In genomic region chr2:162403884-162404283, GRCh38 we compare ENCODE assay signal across 19 cellular contexts. TPM values are rescaled to one million over a fixed set of nuclear protein-coding genes. Genes with fewer than 3 reads are reported as not detected.
DNase-seq lines count a peak whose midpoint lies in the region; ATAC-seq, FAIRE-seq and TF ChIP-seq lines count a peak whose summit lies in the region.
"Had no signal": no experiment of that assay in that cellular context is flagged by ENCODE, and none has a peak within 500 bp of the region (broad histone marks: within the 10 kb centered on the region; RNA-seq: fewer than 3 reads in every experiment).

No MANE protein-coding gene starts in this region.

- no peak overlapping the region for H3K27ac Mint-ChIP-seq in naive thymus-derived CD4-positive, alpha-beta T cell
- H3K27ac Mint-ChIP-seq: stimulated activated naive CD8-positive, alpha-beta T cell treated with anti-CD3 and anti-CD28 coated beads, Interleukin-15, amount 100 ng/mL, for 72 hours had no signal

- no peaks in the 10 kb centered on the region for H3K4me1 ChIP-seq in naive thymus-derived CD4-positive, alpha-beta T cell (ENCODE audit: control insufficient read depth in 2 of 2, insufficient read depth in 2 of 2, low read length in 2 of 2)
- H3K4me1 ChIP-seq: HAP-1, sigmoid colon had no signal

- H3K4me1 Mint-ChIP-seq in naive thymus-derived CD4-positive, alpha-beta T cell: no peaks in the 10 kb centered on the region
- H3K4me1 Mint-ChIP-seq: stimulated activated naive CD8-positive, alpha-beta T cell treated with anti-CD3 and anti-CD28 coated beads, Interleukin-15, amount 100 ng/mL, for 72 hours had no signal

- intact Hi-C loops in left colon (cut with DNase I, micrococcal nuclease): no loop called here
- intact Hi-C loops in naive thymus-derived CD4-positive, alpha-beta T cell (cut with micrococcal nuclease): no loop called here

- peak; percentile 59 for DNase-seq in Daoy (ENCODE audit: low read depth)
- peak; percentile 59 for DNase-seq in LNCaP clone FGC (ENCODE audit: low read depth)
- DNase-seq in bronchial epithelial cell (ENCODE audit: low read depth): peak; percentile 86
- no peak for DNase-seq in left colon
- no peak for DNase-seq in naive thymus-derived CD4-positive, alpha-beta T cell
- no peak for DNase-seq in UCSD-AML1 (lab: John Stamatoyannopoulos, UW; ENCODE audit: unreplicated experiment)
- DNase-seq in T1000 (lab: John Stamatoyannopoulos, UW): no peak
- DNase-seq: activated naive CD4-positive, alpha-beta T cell treated with Interleukin-2 at 50 U/mL for 16 hours; glutamatergic neuron; NCI-H1436; NCI-H748 treated with DMSO at 0.1 percent for 48 hours; SHP77; sigmoid colon; stimulated activated naive CD8-positive, alpha-beta T cell treated with anti-CD3 and anti-CD28 coated beads, Interleukin-15, amount 100 ng/mL, for 72 hours had no signal

- peaks cover 10 to 21% (median 13%) of the 10 kb centered on the region in 5 donors for H3K27me3 Mint-ChIP-seq in naive thymus-derived CD4-positive, alpha-beta T cell

- CTCF ChIA-PET in naive thymus-derived CD4-positive, alpha-beta T cell (lab: Charles Lee): no interaction called here

- TF ChIP-seq CTCF in LNCaP clone FGC (IDR thresholded peaks at IDR 0.05; ENCODE audit: control insufficient read depth, extremely low read depth, insufficient read depth) (no peak), bronchial epithelial cell (IDR thresholded peaks at IDR 0.05; ENCODE audit: insufficient read depth, low read length, severe bottlenecking) (no peak)

- POLR2A ChIA-PET in naive thymus-derived CD4-positive, alpha-beta T cell (lab: Charles Lee): no interaction called here

- no peak overlapping the region for H3K27ac ChIP-seq in naive thymus-derived CD4-positive, alpha-beta T cell (ENCODE audit: low read depth, low read length)
- H3K27ac ChIP-seq: sigmoid colon had no signal

- H3K9me3 ChIP-seq in naive thymus-derived CD4-positive, alpha-beta T cell (ENCODE audit: control insufficient read depth in 2 of 3, low read length in 3 of 3): no peaks in the 10 kb centered on the region
- H3K9me3 ChIP-seq: HAP-1, sigmoid colon had no signal

- no peaks in the 10 kb centered on the region for H3K36me3 ChIP-seq in bronchial epithelial cell (ENCODE audit: control insufficient read depth, insufficient read depth, low read length)
- no peaks in the 10 kb centered on the region for H3K36me3 ChIP-seq in naive thymus-derived CD4-positive, alpha-beta T cell (ENCODE audit: control insufficient read depth in 2 of 3, insufficient read depth in 3 of 3, low read length in 3 of 3)
- H3K36me3 ChIP-seq: HAP-1, sigmoid colon had no signal

- no peak for FAIRE-seq in bronchial epithelial cell (lab: Jason Lieb, UNC)
- FAIRE-seq: GM18507, HTR-8/SVneo, TTC549 had no signal

- no peaks in the 10 kb centered on the region for H3K27me3 ChIP-seq in bronchial epithelial cell (ENCODE audit: control insufficient read depth, insufficient read depth, low read length)
- H3K27me3 ChIP-seq in naive thymus-derived CD4-positive, alpha-beta T cell (ENCODE audit: control insufficient read depth in 2 of 2, insufficient read depth in 2 of 2, low read length in 2 of 2): no peaks in the 10 kb centered on the region
- H3K27me3 ChIP-seq: sigmoid colon had no signal

- ATAC-seq in left colon (peak; percentile 69), HG02623 (IDR thresholded peaks at IDR 0.05; ENCODE audit: unreplicated experiment) (no peak)
- no peak for ATAC-seq in naive thymus-derived CD4-positive, alpha-beta T cell
- ATAC-seq: stimulated activated naive CD8-positive, alpha-beta T cell treated with anti-CD3 and anti-CD28 coated beads, Interleukin-15, amount 100 ng/mL, for 72 hours had no signal

- H3K9me3 Mint-ChIP-seq in naive thymus-derived CD4-positive, alpha-beta T cell: no peaks in the 10 kb centered on the region
- H3K9me3 Mint-ChIP-seq: stimulated activated naive CD8-positive, alpha-beta T cell treated with anti-CD3 and anti-CD28 coated beads, Interleukin-15, amount 100 ng/mL, for 72 hours had no signal

- H3K4me3 ChIP-seq in LNCaP clone FGC (ENCODE audit: low read depth, low read length) (no peak overlapping the region), bronchial epithelial cell (ENCODE audit: low read depth, low read length) (no peak overlapping the region)
- no peak overlapping the region for H3K4me3 ChIP-seq in naive thymus-derived CD4-positive, alpha-beta T cell (ENCODE audit: low read length)
- H3K4me3 ChIP-seq: HAP-1, sigmoid colon had no signal

- H3K36me3 Mint-ChIP-seq in naive thymus-derived CD4-positive, alpha-beta T cell: no peaks in the 10 kb centered on the region

- no peak overlapping the region for H3K4me3 Mint-ChIP-seq in naive thymus-derived CD4-positive, alpha-beta T cell
- H3K4me3 Mint-ChIP-seq: stimulated activated naive CD8-positive, alpha-beta T cell treated with anti-CD3 and anti-CD28 coated beads, Interleukin-15, amount 100 ng/mL, for 72 hours had no signal

RNA-seq across cellular contexts. Expression of gene GCA, which starts 60.0 kb away (rescaled TPM):
- 7.8 and 11.3 TPM in 2 replicates for total RNA-seq in Daoy (2014; rRNA removed; shearing (Covaris generic))
- 8.7 TPM in 2 replicates for total RNA-seq in bronchial epithelial cell
- total RNA-seq in left colon: 10 to 100 TPM; 25.6 to 28.1 TPM
- total RNA-seq in naive thymus-derived CD4-positive, alpha-beta T cell: 10 to 100 TPM; 10.9 to 56.3 (median 13.4) TPM
- 10 to 100 TPM; 17.7 to 17.9 TPM for polyA plus RNA-seq in naive thymus-derived CD4-positive, alpha-beta T cell

Comparison
In these comparisons a context has a peak if more than half of its experiments do, and no peak if none do; other contexts are left out.
1. DNase-seq: peak in Daoy (single experiment), LNCaP clone FGC (single experiment) and bronchial epithelial cell (single experiment); none in left colon (0 of 2), naive thymus-derived CD4-positive, alpha-beta T cell (0 of 9), UCSD-AML1 (single experiment) and T1000 (single experiment).